ENCODE assay signal across 9 cellular contexts in the genomic region with DNA sequence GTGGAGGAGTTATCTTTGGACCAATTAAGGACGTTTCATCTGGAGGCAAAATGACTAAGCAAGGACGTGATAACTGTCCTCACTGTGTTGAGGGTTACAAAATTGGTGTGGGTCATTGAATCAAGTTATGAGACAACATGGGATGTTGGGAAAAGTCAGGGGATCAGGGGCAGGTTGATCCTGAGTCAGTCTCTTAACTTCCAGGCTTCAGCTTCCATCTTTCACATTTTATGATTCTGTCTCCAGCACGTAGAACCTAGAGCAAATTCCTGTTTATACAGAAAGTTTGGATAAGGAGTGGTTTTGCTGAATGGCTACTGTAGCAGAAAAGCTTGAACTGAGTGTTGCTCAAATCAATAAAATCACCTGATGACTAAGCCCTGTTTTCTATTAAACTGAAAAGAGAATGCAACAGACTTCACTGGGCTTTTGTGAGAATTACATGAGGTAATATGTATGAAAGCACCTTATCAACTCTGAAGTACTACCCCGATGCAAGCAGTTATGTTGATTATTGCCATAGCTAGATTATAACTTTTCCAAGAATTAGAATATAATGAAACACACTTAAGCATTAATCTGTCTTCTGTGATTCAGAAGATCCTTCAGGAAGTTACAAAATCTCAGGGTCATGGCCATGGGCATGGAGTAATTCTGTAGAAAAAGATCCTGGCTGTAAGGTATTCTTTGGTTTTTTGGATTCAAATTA.
DNase-seq lines count a peak whose midpoint lies in the region; ATAC-seq, FAIRE-seq and TF ChIP-seq lines count a peak whose summit lies in the region.
"Had no signal": no experiment of that assay in that cellular context is flagged by ENCODE, and none has a peak within 500 bp of the region (broad histone marks: within the 10 kb centered on the region; RNA-seq: fewer than 3 reads in every experiment).

No MANE protein-coding gene starts in this region.

- H3K4me2 ChIP-seq in A549, result peak overlapping the region; percentile 4; the same call in 1 of the 3 replicates

- H3K27ac Mint-ChIP-seq in activated naive CD8-positive, alpha-beta T cell, result peak overlapping the region; percentile 55

- DNase-seq in A549 (ENCODE audit: low read depth in 1 of 2, low spot score in 1 of 2) (no peak), GM12892 (ENCODE audit: insufficient read length) (no peak), kidney glomerular epithelial cell (lab: John Stamatoyannopoulos, UW) (peak; percentile 20), T-helper 9 cell (no peak), SIG-M5 treated with dmso at 0.1 percent for 504 hours (lab: John Stamatoyannopoulos, UW; ENCODE audit: unreplicated experiment) (no peak)

- no peaks in the 10 kb centered on the region for H3K9me3 Mint-ChIP-seq in activated naive CD8-positive, alpha-beta T cell (ENCODE audit: low read depth)

- peaks cover 16% of the 10 kb centered on the region for H3K36me3 Mint-ChIP-seq in activated naive CD8-positive, alpha-beta T cell

- POLR2A ChIA-PET in A549 (lab: Yijun Ruan, JAX), result no interaction called here

- CTCF ChIA-PET in A549 (lab: Yijun Ruan, JAX), result interaction anchor here (1.3 kb wide), 1 partner anchor 9 kb away, joined by 3 read pairs; no protein-coding TSS in a partner anchor

- no peak for TF ChIP-seq POLR2A in A549 (IDR thresholded peaks at IDR 0.05; ENCODE audit: low read length)
- no peak for TF ChIP-seq POLR2A in GM12892 (IDR thresholded peaks at IDR 0.05; ENCODE audit: low read depth, low read length)

- H3K27me3 Mint-ChIP-seq in activated naive CD8-positive, alpha-beta T cell, result no peaks in the 10 kb centered on the region

- peaks cover 18% of the 10 kb centered on the region; the same call in 2 of the 3 replicates for H3K4me1 ChIP-seq in A549

- H3K4me1 Mint-ChIP-seq in activated naive CD8-positive, alpha-beta T cell (ENCODE audit: low read depth), result peaks cover 44% of the 10 kb centered on the region

- H3K27ac ChIP-seq in A549, result no peak overlapping the region

- TF ChIP-seq RAD21 in A549 (conservative IDR thresholded peaks at IDR 0.05 in 1 of 2, IDR thresholded peaks at IDR 0.05 in 1 of 2), result no peak

- 51% methylated on average over 4 of the region's 4 CpGs for WGBS in A549 (ENCODE audit: missing lambda C conversion rate)

- FAIRE-seq in A549 (lab: Jason Lieb, UNC), result peak; percentile 36
- FAIRE-seq in GM12892 (lab: Jason Lieb, UNC), result peak; percentile 33

- no peak overlapping the region for H3K4me3 ChIP-seq in A549
- H3K4me3 ChIP-seq: tibial nerve had no signal

- TF ChIP-seq CTCF in A549 (IDR thresholded peaks at IDR 0.05), result no peak

- no peak overlapping the region for H3K4me3 Mint-ChIP-seq in activated naive CD8-positive, alpha-beta T cell

- TF ChIP-seq EP300 in A549 (IDR thresholded peaks at IDR 0.05), result no peak

- ATAC-seq in A549 (no peak), HG02571 (IDR thresholded peaks at IDR 0.05; ENCODE audit: unreplicated experiment) (no peak), GM21723 (IDR thresholded peaks at IDR 0.05; ENCODE audit: unreplicated experiment) (no peak)

- no peaks in the 10 kb centered on the region for H3K9me3 ChIP-seq in A549
- H3K9me3 ChIP-seq: tibial nerve had no signal

TF ChIP-seq in A549, 52 proteins besides CTCF, POLR2A, EP300 and RAD21:
- TF ChIP-seq EHF (CRISPR knock-in tag; IDR thresholded peaks at IDR 0.05) (no peak), TP53 (CRISPR knock-in tag; IDR thresholded peaks at IDR 0.05) (no peak), MAZ (IDR thresholded peaks at IDR 0.05; ENCODE audit: borderline replicate concordance, low read depth, low read length) (no peak), PHF8 (IDR thresholded peaks at IDR 0.05; ENCODE audit: borderline replicate concordance, low read depth) (no peak), FOSL2 (IDR thresholded peaks at IDR 0.05) (no peak), FOSL2 (CRISPR knock-in tag; IDR thresholded peaks at IDR 0.05) (no peak)
- TF ChIP-seq, protein P1, sequence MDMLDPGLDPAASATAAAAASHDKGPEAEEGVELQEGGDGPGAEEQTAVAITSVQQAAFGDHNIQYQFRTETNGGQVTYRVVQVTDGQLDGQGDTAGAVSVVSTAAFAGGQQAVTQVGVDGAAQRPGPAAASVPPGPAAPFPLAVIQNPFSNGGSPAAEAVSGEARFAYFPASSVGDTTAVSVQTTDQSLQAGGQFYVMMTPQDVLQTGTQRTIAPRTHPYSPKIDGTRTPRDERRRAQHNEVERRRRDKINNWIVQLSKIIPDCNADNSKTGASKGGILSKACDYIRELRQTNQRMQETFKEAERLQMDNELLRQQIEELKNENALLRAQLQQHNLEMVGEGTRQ (IDR thresholded peaks at IDR 0.05), result no peak
- TF ChIP-seq, protein P2, sequence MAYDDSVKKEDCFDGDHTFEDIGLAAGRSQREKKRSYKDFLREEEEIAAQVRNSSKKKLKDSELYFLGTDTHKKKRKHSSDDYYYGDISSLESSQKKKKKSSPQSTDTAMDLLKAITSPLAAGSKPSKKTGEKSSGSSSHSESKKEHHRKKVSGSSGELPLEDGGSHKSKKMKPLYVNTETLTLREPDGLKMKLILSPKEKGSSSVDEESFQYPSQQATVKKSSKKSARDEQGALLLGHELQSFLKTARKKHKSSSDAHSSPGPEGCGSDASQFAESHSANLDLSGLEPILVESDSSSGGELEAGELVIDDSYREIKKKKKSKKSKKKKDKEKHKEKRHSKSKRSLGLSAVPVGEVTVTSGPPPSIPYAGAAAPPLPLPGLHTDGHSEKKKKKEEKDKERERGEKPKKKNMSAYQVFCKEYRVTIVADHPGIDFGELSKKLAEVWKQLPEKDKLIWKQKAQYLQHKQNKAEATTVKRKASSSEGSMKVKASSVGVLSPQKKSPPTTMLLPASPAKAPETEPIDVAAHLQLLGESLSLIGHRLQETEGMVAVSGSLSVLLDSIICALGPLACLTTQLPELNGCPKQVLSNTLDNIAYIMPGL (CRISPR knock-in tag; IDR thresholded peaks at IDR 0.05; ENCODE audit: borderline replicate concordance), result no peak
- TF ChIP-seq, protein P3, sequence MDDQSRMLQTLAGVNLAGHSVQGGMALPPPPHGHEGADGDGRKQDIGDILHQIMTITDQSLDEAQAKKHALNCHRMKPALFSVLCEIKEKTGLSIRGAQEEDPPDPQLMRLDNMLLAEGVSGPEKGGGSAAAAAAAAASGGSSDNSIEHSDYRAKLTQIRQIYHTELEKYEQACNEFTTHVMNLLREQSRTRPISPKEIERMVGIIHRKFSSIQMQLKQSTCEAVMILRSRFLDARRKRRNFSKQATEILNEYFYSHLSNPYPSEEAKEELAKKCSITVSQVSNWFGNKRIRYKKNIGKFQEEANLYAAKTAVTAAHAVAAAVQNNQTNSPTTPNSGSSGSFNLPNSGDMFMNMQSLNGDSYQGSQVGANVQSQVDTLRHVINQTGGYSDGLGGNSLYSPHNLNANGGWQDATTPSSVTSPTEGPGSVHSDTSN (IDR thresholded peaks at IDR 0.05), result no peak
TF ChIP-seq in A549: peak in this region for 0.
